In genomic region chr12:122206976-122207375, GRCh38 we compare ENCODE assay signal across 19 cellular contexts. TPM values are rescaled to one million over a fixed set of nuclear protein-coding genes. Genes with fewer than 3 reads are reported as not detected.
"Had no signal": no experiment of that assay in that cellular context is flagged by ENCODE, and none has a peak within 500 bp of the region (broad histone marks: within the 10 kb centered on the region; RNA-seq: fewer than 3 reads in every experiment).

No MANE protein-coding gene starts in this region.

- H3K9me3 Mint-ChIP-seq: activated naive CD8-positive, alpha-beta T cell treated with anti-CD3 and anti-CD28 coated beads, Interleukin-2, amount 10 ng/mL, durations not matched to agents 7 days and 5 days; naive thymus-derived CD4-positive, alpha-beta T cell; stimulated activated naive CD8-positive, alpha-beta T cell treated with anti-CD3 and anti-CD28 coated beads, Interleukin-15, Interleukin-2, amounts not matched to agents 100 ng/mL and 50 ng/mL, for 24 hours; T-helper 2 cell treated with Interferon-gamma antibody and Interleukin-4, amounts not matched to agents 5 μg/mL and 100 μg/mL, for 36 hours had no signal

- H3K4me1 ChIP-seq: parathyroid adenoma had no signal

- H2AFZ ChIP-seq: parathyroid adenoma had no signal

- DNase-seq: activated CD4-positive, alpha-beta T cell treated with anti-CD3 and anti-CD28 coated beads, Interleukin-2, amount 50 U/mL, for 4 hours; activated naive CD4-positive, alpha-beta T cell treated with Interleukin-2 at 50 U/mL for 16 hours; activated naive CD8-positive, alpha-beta T cell treated with anti-CD3 and anti-CD28 coated beads, Interleukin-2, amount 10 ng/mL, durations not matched to agents 7 days and 5 days; activated T-cell treated with anti-CD3 and anti-CD28 coated beads for 4 hours; amygdala; dermis blood vessel endothelial cell; effector memory CD4-positive, alpha-beta T cell; esophagus squamous epithelium; heart right ventricle; mesenchymal stem cell; naive thymus-derived CD4-positive, alpha-beta T cell; transverse colon had no signal

- H3K79me2 ChIP-seq: parathyroid adenoma had no signal

- H3K4me3 ChIP-seq: esophagus squamous epithelium, heart right ventricle, skin epidermis, transverse colon had no signal

- H3K9ac ChIP-seq: parathyroid adenoma had no signal

- H3K27ac Mint-ChIP-seq: activated naive CD8-positive, alpha-beta T cell treated with anti-CD3 and anti-CD28 coated beads, Interleukin-2, amount 10 ng/mL, durations not matched to agents 7 days and 5 days; stimulated activated naive CD8-positive, alpha-beta T cell treated with anti-CD3 and anti-CD28 coated beads, Interleukin-15, Interleukin-2, amounts not matched to agents 100 ng/mL and 50 ng/mL, for 24 hours; T-helper 2 cell treated with Interferon-gamma antibody and Interleukin-4, amounts not matched to agents 5 μg/mL and 100 μg/mL, for 36 hours had no signal

- H3K4me3 Mint-ChIP-seq: activated naive CD8-positive, alpha-beta T cell treated with anti-CD3 and anti-CD28 coated beads, Interleukin-2, amount 10 ng/mL, durations not matched to agents 7 days and 5 days; stimulated activated naive CD8-positive, alpha-beta T cell treated with anti-CD3 and anti-CD28 coated beads, Interleukin-15, Interleukin-2, amounts not matched to agents 100 ng/mL and 50 ng/mL, for 24 hours; T-helper 2 cell treated with Interferon-gamma antibody and Interleukin-4, amounts not matched to agents 5 μg/mL and 100 μg/mL, for 36 hours had no signal

- H3K27ac ChIP-seq: esophagus squamous epithelium, heart right ventricle, parathyroid adenoma, skin epidermis, transverse colon had no signal

- H3K9me3 ChIP-seq: esophagus squamous epithelium, heart right ventricle, transverse colon had no signal

RNA-seq across cellular contexts. Expression of gene B3GNT4, which starts 3.5 kb away (rescaled TPM):
- total RNA-seq: cardiac septum, heart right ventricle had no signal

RNA-seq across cellular contexts. Expression of gene LRRC43, which starts 24.1 kb away (rescaled TPM):
- polyA plus RNA-seq: naive thymus-derived CD4-positive, alpha-beta T cell had no signal

RNA-seq across cellular contexts. Expression of gene IL31, which starts 33.0 kb away (rescaled TPM):
- total RNA-seq: activated naive CD8-positive, alpha-beta T cell treated with anti-CD3 and anti-CD28 coated beads, Interleukin-2, amount 10 ng/mL, durations not matched to agents 7 days and 5 days; cardiac septum; dermis blood vessel endothelial cell; esophagus squamous epithelium; heart right ventricle; lower leg skin; mucosa of gallbladder; naive thymus-derived CD4-positive, alpha-beta T cell; transverse colon had no signal
- polyA plus RNA-seq: heart right ventricle; naive thymus-derived CD4-positive, alpha-beta T cell had no signal
